In the genomic region with DNA sequence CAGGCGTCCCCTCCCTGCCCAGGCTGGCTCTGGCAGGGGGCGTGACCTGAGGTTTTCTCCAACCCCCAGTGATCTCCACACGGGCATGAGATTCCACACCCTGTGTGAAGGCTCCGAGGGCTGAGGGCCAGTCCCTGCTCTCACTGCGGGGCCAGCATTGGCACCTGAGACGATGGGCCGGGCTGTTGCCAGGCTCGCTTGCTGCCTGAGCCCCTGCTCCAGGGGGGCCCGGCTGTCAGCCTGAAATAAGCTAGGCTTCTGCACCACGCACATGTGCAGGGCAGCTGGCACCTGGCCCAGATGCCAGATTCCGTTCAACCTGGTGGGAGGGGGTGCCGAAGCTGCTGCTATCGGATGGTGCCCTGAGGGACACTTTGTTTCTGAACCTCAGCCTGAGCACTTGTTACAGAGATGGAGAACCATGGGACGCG, we compare ENCODE assay signal across 21 cellular contexts.
DNase-seq lines count a peak whose midpoint lies in the region; ATAC-seq and TF ChIP-seq lines count a peak whose summit lies in the region.
"Had no signal": no experiment of that assay in that cellular context is flagged by ENCODE, and none has a peak within 500 bp of the region (broad histone marks: within the 10 kb centered on the region; RNA-seq: fewer than 3 reads in every experiment).

No MANE protein-coding gene starts in this region.

- no peaks in the 10 kb centered on the region for H3K4me1 Mint-ChIP-seq in activated CD4-positive, alpha-beta T cell treated with anti-CD3 and anti-CD28 coated beads, Interleukin-2, amount 10 ng/mL, durations not matched to agents 24 days and 14 days
- peaks cover 19% of the 10 kb centered on the region for H3K4me1 Mint-ChIP-seq in osteocyte (ENCODE audit: unreplicated experiment)

- H3K27me3 ChIP-seq in WERI-Rb-1 (ENCODE audit: insufficient read depth, low read depth, severe bottlenecking), result no peaks in the 10 kb centered on the region
- H3K27me3 ChIP-seq: SJSA1 had no signal

- H3K27me3 Mint-ChIP-seq in activated CD4-positive, alpha-beta T cell treated with anti-CD3 and anti-CD28 coated beads, Interleukin-2, amount 10 ng/mL, durations not matched to agents 24 days and 14 days, result peaks cover 2% of the 10 kb centered on the region
- no peaks in the 10 kb centered on the region for H3K27me3 Mint-ChIP-seq in osteocyte (ENCODE audit: unreplicated experiment)
- H3K27me3 Mint-ChIP-seq: activated naive CD8-positive, alpha-beta T cell treated with anti-CD3 and anti-CD28 coated beads, Interleukin-2, amount 10 ng/mL, durations not matched to agents 7 days and 5 days; stimulated activated naive CD8-positive, alpha-beta T cell treated with anti-CD3 and anti-CD28 coated beads, Interleukin-15, Interleukin-2, amounts not matched to agents 100 ng/mL and 50 ng/mL, for 24 hours had no signal

- H3K27ac ChIP-seq in WERI-Rb-1, result peak overlapping the region; percentile 81
- H3K27ac ChIP-seq: SJSA1, tibial nerve had no signal

- no peak overlapping the region for H3K4me3 ChIP-seq in WERI-Rb-1 (ENCODE audit: low read depth, low read length)
- H3K4me3 ChIP-seq: SJSA1, smooth muscle cell, tibial nerve had no signal

- H3K9me3 ChIP-seq in WERI-Rb-1 (ENCODE audit: severe bottlenecking), result no peaks in the 10 kb centered on the region
- H3K9me3 ChIP-seq: SJSA1, tibial nerve had no signal

- H3K36me3 ChIP-seq in WERI-Rb-1, result peaks cover 22% of the 10 kb centered on the region
- H3K36me3 ChIP-seq: SJSA1 had no signal

- H3K4me3 Mint-ChIP-seq in activated CD4-positive, alpha-beta T cell treated with anti-CD3 and anti-CD28 coated beads, Interleukin-2, amount 10 ng/mL, durations not matched to agents 24 days and 14 days, result no peak overlapping the region
- H3K4me3 Mint-ChIP-seq in osteocyte (ENCODE audit: unreplicated experiment), result no peak overlapping the region
- H3K4me3 Mint-ChIP-seq: activated naive CD8-positive, alpha-beta T cell treated with anti-CD3 and anti-CD28 coated beads, Interleukin-2, amount 10 ng/mL, durations not matched to agents 7 days and 5 days; stimulated activated naive CD8-positive, alpha-beta T cell treated with anti-CD3 and anti-CD28 coated beads, Interleukin-15, Interleukin-2, amounts not matched to agents 100 ng/mL and 50 ng/mL, for 24 hours; T-helper 1 cell treated with Interleukin-12 subunit alpha and Interleukin-12 subunit beta and Interleukin-4 antibody, amounts not matched to agents 30 μg/mL and 1 μg/mL, for 36 hours had no signal

- no peaks in the 10 kb centered on the region for H3K9me3 Mint-ChIP-seq in activated CD4-positive, alpha-beta T cell treated with anti-CD3 and anti-CD28 coated beads, Interleukin-2, amount 10 ng/mL, durations not matched to agents 24 days and 14 days
- no peaks in the 10 kb centered on the region for H3K9me3 Mint-ChIP-seq in activated naive CD4-positive, alpha-beta T cell treated with anti-CD3 and anti-CD28 coated beads, Interleukin-2, amount 50 U/mL, for 72 hours
- H3K9me3 Mint-ChIP-seq in osteocyte (ENCODE audit: unreplicated experiment), result no peaks in the 10 kb centered on the region
- H3K9me3 Mint-ChIP-seq: activated naive CD8-positive, alpha-beta T cell treated with anti-CD3 and anti-CD28 coated beads, Interleukin-2, amount 10 ng/mL, durations not matched to agents 7 days and 5 days; activated T-helper 2 cell treated with anti-CD3 and anti-CD28 coated beads, Interferon-gamma antibody, Interleukin-2, Interleukin-4, amounts not matched to agents 10 μg/mL and 5 μg/mL and 100 μg/mL, durations not matched to agents 14 hours and 24 hours and 36 hours; stimulated activated naive CD8-positive, alpha-beta T cell treated with anti-CD3 and anti-CD28 coated beads, Interleukin-15, Interleukin-2, amounts not matched to agents 100 ng/mL and 50 ng/mL, for 24 hours; T-helper 1 cell treated with Interleukin-12 subunit alpha and Interleukin-12 subunit beta and Interleukin-4 antibody, amounts not matched to agents 30 μg/mL and 1 μg/mL, for 36 hours had no signal

- no peak for TF ChIP-seq CTCF in WERI-Rb-1 (IDR thresholded peaks at IDR 0.05; ENCODE audit: low read depth, low read length)
- no peak for TF ChIP-seq CTCF in osteocyte (IDR thresholded peaks at IDR 0.05)

- ATAC-seq in left lobe of liver, result peak; percentile 4
- no peak for ATAC-seq in activated naive CD4-positive, alpha-beta T cell treated with anti-CD3 and anti-CD28 coated beads, Interleukin-2, amount 50 U/mL, for 72 hours
- ATAC-seq: esophagus mucosa had no signal

- H3K36me3 Mint-ChIP-seq in activated CD4-positive, alpha-beta T cell treated with anti-CD3 and anti-CD28 coated beads, Interleukin-2, amount 10 ng/mL, durations not matched to agents 24 days and 14 days (ENCODE audit: low read depth), result no peaks in the 10 kb centered on the region
- H3K36me3 Mint-ChIP-seq in activated naive CD4-positive, alpha-beta T cell treated with anti-CD3 and anti-CD28 coated beads, Interleukin-2, amount 50 U/mL, for 72 hours, result no peaks in the 10 kb centered on the region
- peaks cover 8% of the 10 kb centered on the region for H3K36me3 Mint-ChIP-seq in osteocyte (ENCODE audit: unreplicated experiment)
- H3K36me3 Mint-ChIP-seq: activated naive CD8-positive, alpha-beta T cell treated with anti-CD3 and anti-CD28 coated beads, Interleukin-2, amount 10 ng/mL, durations not matched to agents 7 days and 5 days had no signal

- DNase-seq in DMS79 (lab: John Stamatoyannopoulos, UW) (peak; percentile 66), NCI-H1694 treated with DMSO at 0.1 percent for 48 hours (lab: John Stamatoyannopoulos, UW) (peak; percentile 84), WERI-Rb-1 (no peak), left lobe of liver (ENCODE audit: low spot score) (no peak), osteocyte (ENCODE audit: extremely low spot score, unreplicated experiment) (no peak)
- no peak for DNase-seq in activated CD4-positive, alpha-beta T cell treated with anti-CD3 and anti-CD28 coated beads, Interleukin-2, amount 10 ng/mL, durations not matched to agents 24 days and 14 days
- DNase-seq in activated naive CD4-positive, alpha-beta T cell treated with anti-CD3 and anti-CD28 coated beads, Interleukin-2, amount 50 U/mL, for 72 hours (ENCODE audit: low spot score in 2 of 2), result no peak
- DNase-seq: activated CD4-positive, alpha-beta T cell treated with anti-CD3 and anti-CD28 coated beads, Interleukin-2, amount 50 U/mL, for 1 hour; activated CD8-positive, alpha-beta memory T cell treated with anti-CD3 and anti-CD28 coated beads, Interleukin-2, amount 50 U/mL, for 4 hours; activated naive CD8-positive, alpha-beta T cell treated with anti-CD3 and anti-CD28 coated beads, Interleukin-2, amount 10 ng/mL, durations not matched to agents 7 days and 5 days; effector memory CD4-positive, alpha-beta T cell; foreskin melanocyte; NCI-H1048; stimulated activated CD4-positive, alpha-beta T cell treated with anti-CD3 and anti-CD28 coated beads, Interleukin-4, amount 100 ng/mL, for 24 hours had no signal

- H3K27ac Mint-ChIP-seq in activated CD4-positive, alpha-beta T cell treated with anti-CD3 and anti-CD28 coated beads, Interleukin-2, amount 10 ng/mL, durations not matched to agents 24 days and 14 days, result no peak overlapping the region
- H3K27ac Mint-ChIP-seq in activated naive CD4-positive, alpha-beta T cell treated with anti-CD3 and anti-CD28 coated beads, Interleukin-2, amount 50 U/mL, for 72 hours, result no peak overlapping the region
- H3K27ac Mint-ChIP-seq in osteocyte (ENCODE audit: unreplicated experiment), result no peak overlapping the region
- H3K27ac Mint-ChIP-seq: activated naive CD8-positive, alpha-beta T cell treated with anti-CD3 and anti-CD28 coated beads, Interleukin-2, amount 10 ng/mL, durations not matched to agents 7 days and 5 days; activated T-helper 2 cell treated with anti-CD3 and anti-CD28 coated beads, Interferon-gamma antibody, Interleukin-2, Interleukin-4, amounts not matched to agents 10 μg/mL and 5 μg/mL and 100 μg/mL, durations not matched to agents 14 hours and 24 hours and 36 hours; stimulated activated naive CD8-positive, alpha-beta T cell treated with anti-CD3 and anti-CD28 coated beads, Interleukin-15, Interleukin-2, amounts not matched to agents 100 ng/mL and 50 ng/mL, for 24 hours; T-helper 1 cell treated with Interleukin-12 subunit alpha and Interleukin-12 subunit beta and Interleukin-4 antibody, amounts not matched to agents 30 μg/mL and 1 μg/mL, for 36 hours had no signal

- intact Hi-C loops in activated CD4-positive, alpha-beta T cell treated with anti-CD3 and anti-CD28 coated beads, Interleukin-2, amount 10 ng/mL, durations not matched to agents 24 days and 14 days (cut with micrococcal nuclease), result no loop called here

Comparison
In these comparisons a context has a peak if more than half of its experiments do, and no peak if none do; other contexts are left out.
1. DNase-seq: peak in DMS79 (single experiment) and NCI-H1694 treated with DMSO at 0.1 percent for 48 hours (single experiment); none in WERI-Rb-1 (single experiment), left lobe of liver (single experiment), activated CD4-positive, alpha-beta T cell treated with anti-CD3 and anti-CD28 coated beads, Interleukin-2, amount 10 ng/mL, durations not matched to agents 24 days and 14 days (single experiment), activated naive CD4-positive, alpha-beta T cell treated with anti-CD3 and anti-CD28 coated beads, Interleukin-2, amount 50 U/mL, for 72 hours (0 of 2) and osteocyte (single experiment).